Comparison of ENCODE assay signal across 19 cellular contexts in genomic region chr21:26165331-26165730, GRCh38. TPM values are rescaled to one million over a fixed set of nuclear protein-coding genes. Genes with fewer than 3 reads are reported as not detected.
DNase-seq lines count a peak whose midpoint lies in the region; ATAC-seq and TF ChIP-seq lines count a peak whose summit lies in the region.
"Had no signal": no experiment of that assay in that cellular context is flagged by ENCODE, and none has a peak within 500 bp of the region (broad histone marks: within the 10 kb centered on the region; RNA-seq: fewer than 3 reads in every experiment).

No MANE protein-coding gene starts in this region.

- dilution Hi-C loops in mammary epithelial cell (cut with HindIII; ENCODE audit: low sequenced_read_pairs) = loop anchor here (5.0 kb wide), 1 partner anchor 58 kb away; no protein-coding TSS in a partner anchor

- peaks cover 14% of the 10 kb centered on the region for H3K36me3 ChIP-seq in mammary epithelial cell (ENCODE audit: insufficient read depth, low read length)
- H3K36me3 ChIP-seq in left lung = no peaks in the 10 kb centered on the region
- H3K36me3 ChIP-seq: esophagus squamous epithelium, prostate gland, uterus had no signal

- WGBS in mammary epithelial cell (ENCODE audit: low coverage, missing lambda C conversion rate) = 60% methylated on average over 5 of the region's 5 CpGs
- WGBS in lower leg skin, 2 donors = 63 to 64% methylated on average over 5 of the region's 5 CpGs

- H3K36me3 Mint-ChIP-seq in type B pancreatic cell = peaks cover 4% of the 10 kb centered on the region
- H3K36me3 Mint-ChIP-seq in chondrocyte (ENCODE audit: low read depth) = no peaks in the 10 kb centered on the region

- H3K4me1 Mint-ChIP-seq in type B pancreatic cell (ENCODE audit: unreplicated experiment) = peaks cover 37% of the 10 kb centered on the region
- peaks cover 41% of the 10 kb centered on the region for H3K4me1 Mint-ChIP-seq in chondrocyte (ENCODE audit: low read depth)

- H3K27me3 Mint-ChIP-seq in type B pancreatic cell (no peaks in the 10 kb centered on the region), chondrocyte (ENCODE audit: low read depth) (no peaks in the 10 kb centered on the region)
- H3K27me3 Mint-ChIP-seq: naive thymus-derived CD4-positive, alpha-beta T cell had no signal

- peaks cover 100% of the 10 kb centered on the region for H3K79me2 ChIP-seq in mammary epithelial cell (ENCODE audit: insufficient read depth, low read length)

- H3K27me3 ChIP-seq in mammary epithelial cell (ENCODE audit: insufficient read depth, low read length) = no peaks in the 10 kb centered on the region
- no peaks in the 10 kb centered on the region for H3K27me3 ChIP-seq in left lung
- H3K27me3 ChIP-seq: BLaER1 treated with 17β-estradiol and CSF1 and Interleukin-3, amounts not matched to agents 10 nM and 100 nM; esophagus squamous epithelium; uterus had no signal

- H3K4me2 ChIP-seq in mammary epithelial cell (ENCODE audit: insufficient read depth, low read depth, low read length) = peak overlapping the region; percentile 50

- no peak overlapping the region for H3K9ac ChIP-seq in mammary epithelial cell (ENCODE audit: insufficient read depth, low read length)
- H3K9ac ChIP-seq: BLaER1 treated with 17β-estradiol and CSF1 and Interleukin-3, amounts not matched to agents 10 nM and 100 nM had no signal

- intact Hi-C loops in mammary epithelial cell (cut with micrococcal nuclease) = loop anchor here (5.0 to 10.0 kb wide), 4 partner anchors 38 to 268 kb away; no protein-coding TSS in a partner anchor
- intact Hi-C loops in left lung (cut with DNase I) = loop anchor here in 1 of 2 donors (5.0 kb wide), 1 partner anchor 273 kb away; no protein-coding TSS in a partner anchor
- intact Hi-C loops in lower leg skin (cut with DNase I; ENCODE audit: low total_unique reads) = no loop called here

- in situ Hi-C loops in mammary epithelial cell (cut with MboI; ENCODE audit: low sequenced_read_pairs in 2 of 2) = loop anchor here in 1 of 2 donors (25.0 kb wide), 1 partner anchor 547 kb away; no protein-coding TSS in a partner anchor

- no TSS peak for BruUV-seq in mammary epithelial cell (replicated peaks; lab: Mats Ljungman, UMichigan)

- peak overlapping the region; percentile 32 for H3K27ac ChIP-seq in mammary epithelial cell (ENCODE audit: insufficient read depth, low read depth, low read length)
- H3K27ac ChIP-seq in left lung = peak overlapping the region in 1 of 2 donors; percentile 11
- H3K27ac ChIP-seq: BLaER1 treated with 17β-estradiol and CSF1 and Interleukin-3, amounts not matched to agents 10 nM and 100 nM had no signal

- peaks cover 25% of the 10 kb centered on the region for H3K4me1 ChIP-seq in mammary epithelial cell (ENCODE audit: insufficient read depth, low read length)
- peaks cover 12 to 61% of the 10 kb centered on the region in 2 donors for H3K4me1 ChIP-seq in left lung

- H3K27ac Mint-ChIP-seq in type B pancreatic cell (no peak overlapping the region), chondrocyte (ENCODE audit: unreplicated experiment) (no peak overlapping the region)
- H3K27ac Mint-ChIP-seq: activated naive CD8-positive, alpha-beta T cell treated with anti-CD3 and anti-CD28 coated beads, Interleukin-2, amount 50 U/mL, for 24 hours; activated T-helper 2 cell treated with anti-CD3 and anti-CD28 coated beads, Interferon-gamma antibody, Interleukin-2, Interleukin-4, amounts not matched to agents 10 μg/mL and 5 μg/mL and 100 μg/mL, durations not matched to agents 14 hours and 24 hours and 36 hours; naive thymus-derived CD4-positive, alpha-beta T cell had no signal

- peak overlapping the region in 2 of 3 experiments; percentile 1 to 11 for H3K4me3 ChIP-seq in mammary epithelial cell (replicated peaks in 1 of 3; ENCODE audit: insufficient read depth in 1 of 3, low read depth in 2 of 3, low read length in 3 of 3)
- H3K4me3 ChIP-seq in left lung = no peak overlapping the region
- no peak overlapping the region for H3K4me3 ChIP-seq in lower leg skin (ENCODE audit: low read depth, poor library complexity, severe bottlenecking)
- H3K4me3 ChIP-seq: BLaER1 treated with 17β-estradiol and CSF1 and Interleukin-3, amounts not matched to agents 10 nM and 100 nM; esophagus squamous epithelium; GM12878; prostate gland; uterus had no signal

- H3K9me3 Mint-ChIP-seq in type B pancreatic cell (no peaks in the 10 kb centered on the region), chondrocyte (ENCODE audit: low read depth) (no peaks in the 10 kb centered on the region)
- H3K9me3 Mint-ChIP-seq: activated naive CD8-positive, alpha-beta T cell treated with anti-CD3 and anti-CD28 coated beads, Interleukin-2, amount 50 U/mL, for 24 hours; activated T-helper 2 cell treated with anti-CD3 and anti-CD28 coated beads, Interferon-gamma antibody, Interleukin-2, Interleukin-4, amounts not matched to agents 10 μg/mL and 5 μg/mL and 100 μg/mL, durations not matched to agents 14 hours and 24 hours and 36 hours; naive thymus-derived CD4-positive, alpha-beta T cell had no signal

- CTCF ChIA-PET in mammary epithelial cell (lab: Charles Lee; ENCODE audit: low non-redundant PET) = no interaction called here

- H3K9me3 ChIP-seq in mammary epithelial cell (replicated peaks; ENCODE audit: insufficient read depth, low read length) (no peaks in the 10 kb centered on the region), left lung (no peaks in the 10 kb centered on the region)
- H3K9me3 ChIP-seq: BLaER1 treated with 17β-estradiol and CSF1 and Interleukin-3, amounts not matched to agents 10 nM and 100 nM; esophagus squamous epithelium; prostate gland; uterus had no signal

- peak; percentile 20 for ATAC-seq in left lung
- ATAC-seq: activated naive CD8-positive, alpha-beta T cell treated with anti-CD3 and anti-CD28 coated beads, Interleukin-2, amount 50 U/mL, for 24 hours; GM12878; naive thymus-derived CD4-positive, alpha-beta T cell had no signal

- TF ChIP-seq POLR2A in lower leg skin (IDR thresholded peaks at IDR 0.05) = no peak

- DNase-seq in SIG-M5 treated with dmso at 0.1 percent for 504 hours (lab: John Stamatoyannopoulos, UW; ENCODE audit: unreplicated experiment) (peak; percentile 32), SIG-M5 (lab: John Stamatoyannopoulos, UW) (no peak), mammary epithelial cell (peak; percentile 55), left lung (no peak), type B pancreatic cell (ENCODE audit: extremely low spot score, unreplicated experiment) (no peak), lower leg skin (ENCODE audit: low spot score in 2 of 2) (no peak), chondrocyte (ENCODE audit: low spot score) (no peak)
- DNase-seq in central memory CD4-positive, alpha-beta T cell = no peak
- DNase-seq: activated CD4-positive, alpha-beta T cell treated with anti-CD3 and anti-CD28 coated beads for 48 hours; activated naive CD8-positive, alpha-beta T cell treated with anti-CD3 and anti-CD28 coated beads, Interleukin-2, amount 50 U/mL, for 24 hours; esophagus squamous epithelium; naive thymus-derived CD4-positive, alpha-beta T cell; NCI-H1436; stimulated activated CD4-positive, alpha-beta T cell treated with anti-CD3 and anti-CD28 coated beads, Interleukin-4, amount 100 ng/mL, for 24 hours; uterus had no signal

- H3K4me3 Mint-ChIP-seq in type B pancreatic cell (peak overlapping the region; percentile 9), chondrocyte (ENCODE audit: unreplicated experiment) (no peak overlapping the region)
- H3K4me3 Mint-ChIP-seq: activated naive CD8-positive, alpha-beta T cell treated with anti-CD3 and anti-CD28 coated beads, Interleukin-2, amount 50 U/mL, for 24 hours; naive thymus-derived CD4-positive, alpha-beta T cell had no signal

- no peak for TF ChIP-seq CTCF in mammary epithelial cell (conservative IDR thresholded peaks at IDR 0.05 in 1 of 2, IDR thresholded peaks at IDR 0.05 in 1 of 2; ENCODE audit: extremely low read depth in 1 of 2, insufficient read depth in 1 of 2, low read depth in 1 of 2, low read length in 2 of 2)
- TF ChIP-seq CTCF in left lung (IDR thresholded peaks at IDR 0.05) = no peak
- no peak for TF ChIP-seq CTCF in type B pancreatic cell (conservative IDR thresholded peaks at IDR 0.05)
- no peak for TF ChIP-seq CTCF in lower leg skin (IDR thresholded peaks at IDR 0.05)
- TF ChIP-seq CTCF in chondrocyte (IDR thresholded peaks at IDR 0.05) = no peak

- peaks cover 30% of the 10 kb centered on the region for H4K20me1 ChIP-seq in mammary epithelial cell (ENCODE audit: insufficient read depth, low read length)

- H2AFZ ChIP-seq in mammary epithelial cell (ENCODE audit: low read depth, low read length) = no peak overlapping the region

RNA-seq across cellular contexts. Expression of gene APP, which starts 5.2 kb away (rescaled TPM):
- 1,000 to 10,000 TPM; 1,070 to 1,289 TPM for total RNA-seq in mammary epithelial cell
- 1,292 TPM for polyA plus RNA-seq in mammary epithelial cell
- 830 TPM for polyA minus RNA-seq in mammary epithelial cell
- total RNA-seq in left lung = 100 to 1,000 TPM; 373 to 521 TPM
- total RNA-seq in type B pancreatic cell (ENCODE audit: low replicate concordance) = 329 and 415 TPM in 2 replicates
- total RNA-seq in lower leg skin = 100 to 1,000 TPM; 240 to 403 (median 331) TPM
- 441 to 540 TPM (median 442 TPM) in 3 replicates for total RNA-seq in chondrocyte

Comparison
In these comparisons a context has a peak if more than half of its experiments do, and no peak if none do; other contexts are left out.
1. DNase-seq: peak in SIG-M5 treated with dmso at 0.1 percent for 504 hours (single experiment) and mammary epithelial cell (single experiment); none in SIG-M5 (single experiment), left lung (0 of 2), type B pancreatic cell (single experiment), lower leg skin (0 of 2), chondrocyte (single experiment) and central memory CD4-positive, alpha-beta T cell (single experiment).
2. H3K4me3 ChIP-seq: peak in mammary epithelial cell (2 of 3); none in left lung (0 of 2) and lower leg skin (single experiment).